In the genomic region with DNA sequence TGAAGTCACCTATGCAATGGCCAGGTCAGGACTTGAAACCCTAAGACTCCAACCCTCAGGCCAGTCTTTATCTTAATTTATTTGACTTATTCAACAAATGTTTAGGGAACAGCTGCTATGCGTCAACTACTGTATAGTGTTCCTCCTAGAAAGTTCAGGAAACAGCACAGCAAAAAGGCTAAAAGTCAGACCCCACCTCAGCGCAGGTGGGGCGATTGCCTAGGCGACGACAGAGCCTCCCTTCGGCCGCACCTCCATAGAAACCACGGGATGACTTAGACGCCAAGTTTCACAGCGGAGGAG, we compare ENCODE assay signal across 7 cellular contexts. TPM values are rescaled to one million over a fixed set of nuclear protein-coding genes. Genes with fewer than 3 reads are reported as not detected.
DNase-seq lines count a peak whose midpoint lies in the region; ATAC-seq and TF ChIP-seq lines count a peak whose summit lies in the region.

No MANE protein-coding gene starts in this region.

- H3K9me2 ChIP-seq in GM23248 (ENCODE audit: insufficient read depth) (no peaks in the 10 kb centered on the region), PC-9 (ENCODE audit: insufficient read depth) (no peaks in the 10 kb centered on the region)

- peaks cover 4% of the 10 kb centered on the region; the same call in 1 of the 2 replicates for H3K36me3 ChIP-seq in GM23248 (ENCODE audit: low read depth)
- H3K36me3 ChIP-seq in PC-9 (ENCODE audit: low read depth) = 0 out of 2 replicates have a peak, but pooled peaks cover 4% of the 10 kb centered on the region

- H3F3A ChIP-seq in GM23248 (ENCODE audit: insufficient read depth) (no peaks in the 10 kb centered on the region), PC-9 (ENCODE audit: insufficient read depth, low read depth) (no peaks in the 10 kb centered on the region; the same call in 1 of the 2 replicates)

- peak overlapping the region; percentile 79 for H3K4me2 ChIP-seq in GM23248 (ENCODE audit: unreplicated experiment)
- H3K4me2 ChIP-seq in PC-9 = peak overlapping the region; percentile 88

- H4K20me1 ChIP-seq in GM23248 (ENCODE audit: insufficient read depth) (no peaks in the 10 kb centered on the region), PC-9 (ENCODE audit: insufficient read depth) (peaks cover 17% of the 10 kb centered on the region)

- H3K27me3 ChIP-seq in GM23248 (replicated peaks; ENCODE audit: insufficient read depth) = no peaks in the 10 kb centered on the region
- H3K27me3 ChIP-seq in PC-9 (ENCODE audit: insufficient read depth, low read depth) = no peaks in the 10 kb centered on the region

- no peak for TF ChIP-seq CTCF in PC-9 (conservative IDR thresholded peaks at IDR 0.05)
- no peak for TF ChIP-seq CTCF in fibroblast of mammary gland (conservative IDR thresholded peaks at IDR 0.05; ENCODE audit: control insufficient read depth, insufficient read depth, low read depth, low read length)

- POLR2A ChIA-PET in PC-9 (lab: Charles Lee; ENCODE audit: unreplicated experiment) = no interaction called here

- in situ Hi-C loops in GM23248 (cut with MboI) = no loop called here

- WGBS in GM23248 (ENCODE audit: low coverage in 1 of 2, low lambda C conversion rate in 2 of 2, missing lambda C conversion rate in 2 of 2), 2 experiments = 1 to 2% methylated on average over 10 of the region's 10 CpGs

- DNase-seq in GM23248 (no peak), PC-9 (no peak), fibroblast of mammary gland (ENCODE audit: low read depth) (no peak), skeletal muscle cell (ENCODE audit: low read depth) (no peak), hepatic stellate cell (ENCODE audit: low spot score) (no peak)
- no peak for DNase-seq in stimulated activated CD4-positive, alpha-beta T cell treated with anti-CD3 and anti-CD28 coated beads, Interleukin-2, amount 100 ng/mL, for 24 hours

- no peak for ATAC-seq in GM21529 (IDR thresholded peaks at IDR 0.05; ENCODE audit: unreplicated experiment)

- H3K27ac ChIP-seq in GM23248 (peak overlapping the region; percentile 79), PC-9 (peak overlapping the region; percentile 27)

- H2AFZ ChIP-seq in GM23248 (peak overlapping the region; percentile 92), PC-9 (peak overlapping the region; percentile 86)

- intact Hi-C loops in PC-9 (cut with micrococcal nuclease; ENCODE audit: unreplicated experiment) = loop anchor here (1.0 to 5.0 kb wide), 2 partner anchors 20 to 147 kb away; a partner anchor contains a TSS

- CTCF ChIA-PET in PC-9 (lab: Charles Lee) = no interaction called here

- no TSS peak for BruUV-seq in PC-9 (replicated peaks; lab: Mats Ljungman, UMichigan)

- H3K9ac ChIP-seq in GM23248 = peak overlapping the region; percentile 92

- H3K79me2 ChIP-seq in GM23248 (ENCODE audit: insufficient read depth) (peaks cover 85% of the 10 kb centered on the region), PC-9 (ENCODE audit: low read depth) (peaks cover 79% of the 10 kb centered on the region)

- H3K9me3 ChIP-seq in GM23248 (ENCODE audit: low read depth) (no peaks in the 10 kb centered on the region), PC-9 (ENCODE audit: insufficient read depth, low read depth) (no peaks in the 10 kb centered on the region)

- peak overlapping the region; percentile 92 for H3K4me3 ChIP-seq in GM23248
- peak overlapping the region; percentile 63 for H3K4me3 ChIP-seq in PC-9
- H3K4me3 ChIP-seq in fibroblast of mammary gland (ENCODE audit: control insufficient read depth, low read depth, low read length) = peak overlapping the region; percentile 99
- peak overlapping the region; percentile 99 for H3K4me3 ChIP-seq in skeletal muscle cell (ENCODE audit: low read depth, low read length)

- H3K4me1 ChIP-seq in GM23248 (ENCODE audit: insufficient read depth) (peaks cover 19% of the 10 kb centered on the region), PC-9 (replicated peaks; ENCODE audit: insufficient read depth) (peaks cover 27% of the 10 kb centered on the region)

RNA-seq across cellular contexts. Expression of a gene that starts 0.5 kb away (rescaled TPM):
- 25.4 and 45.6 TPM in 2 replicates for total RNA-seq in GM23248 (2014; rRNA removed; shearing (Covaris generic))
- 30.8 and 32.2 TPM in 2 replicates for polyA plus RNA-seq in GM23248 (2016; fragmentation: Nextera tagmentation; extraction: Ambion mirVana)
- 53.3 and 62.5 TPM in 2 replicates for total RNA-seq in PC-9 (2021)

RNA-seq across cellular contexts. Expression of a gene that starts 1.1 kb away (rescaled TPM):
- total RNA-seq in GM23248 (2014; rRNA removed; shearing (Covaris generic)) = 6.6 and 12.5 TPM in 2 replicates
- 4.5 and 5.0 TPM in 2 replicates for polyA plus RNA-seq in GM23248 (2016; fragmentation: Nextera tagmentation; extraction: Ambion mirVana)
- 13.9 and 14.0 TPM in 2 replicates for total RNA-seq in PC-9 (2021)
